In genomic region chr2:100185516-100185915, GRCh38 we compare ENCODE assay signal across 19 cellular contexts. TPM values are rescaled to one million over a fixed set of nuclear protein-coding genes. Genes with fewer than 3 reads are reported as not detected.
A peak's percentile ranks its signal among the peaks of the same experiment; 100 is the strongest.
DNase-seq lines count a peak whose midpoint lies in the region; FAIRE-seq and TF ChIP-seq lines count a peak whose summit lies in the region.
"Had no signal": no experiment of that assay in that cellular context is flagged by ENCODE, and none has a peak within 500 bp of the region (broad histone marks: within the 10 kb centered on the region; RNA-seq: fewer than 3 reads in every experiment).

No MANE protein-coding gene starts in this region.

- no peak for TF ChIP-seq CTCF in HEK293 (tag by site-specific recombination; IDR thresholded peaks at IDR 0.05)

- H3K27ac ChIP-seq in BLaER1 treated with 17β-estradiol and CSF1 and Interleukin-3, amounts not matched to agents 10 nM and 100 nM = peak overlapping the region in 10 of 11 experiments; percentile 52 to 96 (median 87); a peak in 18 of 22 replicates
- H3K27ac ChIP-seq in HEK293 (ENCODE audit: extremely low read depth, low read depth, low read length) = no peak overlapping the region
- H3K27ac ChIP-seq: 22Rv1, BLaER1 had no signal

- CTCF ChIA-PET in HEK293 (lab: Yijun Ruan, JAX) = interaction anchor here (0.6 kb wide), 1 partner anchor 8 kb away, joined by 3 read pairs; no protein-coding TSS in a partner anchor

- H3K36me3 ChIP-seq in BLaER1 treated with 17β-estradiol and CSF1 and Interleukin-3, amounts not matched to agents 10 nM and 100 nM = no peaks in the 10 kb centered on the region
- H3K36me3 ChIP-seq in HEK293 (ENCODE audit: control insufficient read depth in 2 of 2, insufficient read depth in 1 of 2, low read length in 2 of 2) = no peaks in the 10 kb centered on the region
- H3K36me3 ChIP-seq: BLaER1 had no signal

- POLR2A ChIA-PET in HEK293 (lab: Yijun Ruan, JAX) = no interaction called here

- H4K20me1 ChIP-seq in BLaER1 treated with 17β-estradiol and CSF1 and Interleukin-3, amounts not matched to agents 10 nM and 100 nM = no peaks in the 10 kb centered on the region
- H4K20me1 ChIP-seq: BLaER1 had no signal

- peaks cover 14 to 90% (median 45%) of the 10 kb centered on the region in 10 experiments for H3K4me1 ChIP-seq in BLaER1 treated with 17β-estradiol and CSF1 and Interleukin-3, amounts not matched to agents 10 nM and 100 nM
- H3K4me1 ChIP-seq in HEK293 (ENCODE audit: control insufficient read depth, insufficient read depth, low read length) = no peaks in the 10 kb centered on the region

- H3K4me3 ChIP-seq in BLaER1 treated with 17β-estradiol and CSF1 and Interleukin-3, amounts not matched to agents 10 nM and 100 nM = 0 out of 20 replicates have a peak overlapping the region, but pooled peaks of 1 of the 10 experiments have one; percentile 2
- H3K4me3 ChIP-seq in HEK293 (ENCODE audit: low read depth, low read length) = no peak overlapping the region
- H3K4me3 ChIP-seq: BLaER1, GM12878, GM23338 had no signal

- FAIRE-seq in urothelium cell line (lab: Jason Lieb, UNC) = peak; percentile 67
- FAIRE-seq: A204.1, GM12878, GM19239 had no signal

- H3K4me2 ChIP-seq in BLaER1 treated with 17β-estradiol and CSF1 and Interleukin-3, amounts not matched to agents 10 nM and 100 nM = peak overlapping the region in 10 of 11 experiments; percentile 57 to 93 (median 78); a peak in 19 of 22 replicates
- H3K4me2 ChIP-seq: GM23338 had no signal

- H3K9ac ChIP-seq in BLaER1 treated with 17β-estradiol and CSF1 and Interleukin-3, amounts not matched to agents 10 nM and 100 nM = peak overlapping the region in 6 of 11 experiments; percentile 65 to 81 (median 74); a peak in 11 of 22 replicates
- H3K9ac ChIP-seq: BLaER1 had no signal

- DNase-seq in mesenteric fat pad (ENCODE audit: low spot score) (peak; percentile 79), urothelium cell line (ENCODE audit: low spot score) (no peak), NCI-H2227 (lab: John Stamatoyannopoulos, UW; ENCODE audit: unreplicated experiment) (no peak), DMS 273 treated with DMSO at 0.1 percent for 48 hours (lab: John Stamatoyannopoulos, UW) (no peak)
- DNase-seq in activated naive CD4-positive, alpha-beta T cell (lab: John Stamatoyannopoulos, UW) = no peak
- DNase-seq: CD4-positive, alpha-beta memory T cell; COR-L47; DMS79; EL; GDM1; H9 had no signal

- H3K9me3 ChIP-seq in BLaER1 treated with 17β-estradiol and CSF1 and Interleukin-3, amounts not matched to agents 10 nM and 100 nM (replicated peaks in 1 of 11) = 0 out of 22 replicates have a peak, but pooled peaks cover 0 to 3% (median 0%) of the 10 kb centered on the region in 11 experiments
- H3K9me3 ChIP-seq in HEK293 (ENCODE audit: control insufficient read depth, insufficient read depth, low read depth, low read length) = no peaks in the 10 kb centered on the region
- H3K9me3 ChIP-seq: BLaER1 had no signal

- no peaks in the 10 kb centered on the region for H3K27me3 ChIP-seq in BLaER1 treated with 17β-estradiol and CSF1 and Interleukin-3, amounts not matched to agents 10 nM and 100 nM
- H3K27me3 ChIP-seq: BLaER1 had no signal

TF ChIP-seq in HEK293, 187 proteins besides CTCF, POLR2A, EP300 and RAD21:
- no peak for TF ChIP-seq ZNF248 (tag by site-specific recombination; IDR thresholded peaks at IDR 0.05)
- peak; percentile 45; the same call in 1 of the 2 replicates for TF ChIP-seq ZNF623 (tag by site-specific recombination; IDR thresholded peaks at IDR 0.05)
- TF ChIP-seq GLIS1 (tag by site-specific recombination; IDR thresholded peaks at IDR 0.05) = no peak
TF ChIP-seq in HEK293: peak in this region for 1.

RNA-seq across cellular contexts. Expression of gene AFF3, which starts 43.1 kb away (rescaled TPM):
- total RNA-seq in mesenteric fat pad = 4.5 TPM
